8 cellular contexts compared by ENCODE assay signal in genomic region chr18:48662021-48662661, GRCh38.
DNase-seq lines count a peak whose midpoint lies in the region; ATAC-seq and TF ChIP-seq lines count a peak whose summit lies in the region.

No MANE protein-coding gene starts in this region.

- no peaks in the 10 kb centered on the region for H3K27me3 Mint-ChIP-seq in chondrocyte (ENCODE audit: low read depth)
- H3K27me3 Mint-ChIP-seq in naive thymus-derived CD4-positive, alpha-beta T cell: peaks cover 0 to 17% (median 11%) of the 10 kb centered on the region in 5 donors

- CTCF ChIA-PET in naive thymus-derived CD4-positive, alpha-beta T cell (lab: Charles Lee): no interaction called here

- H3K9me3 Mint-ChIP-seq in chondrocyte (ENCODE audit: low read depth): peaks cover 9% of the 10 kb centered on the region
- H3K9me3 Mint-ChIP-seq in naive thymus-derived CD4-positive, alpha-beta T cell: peaks cover 0 to 14% (median 6%) of the 10 kb centered on the region in 11 donors

- POLR2A ChIA-PET in naive thymus-derived CD4-positive, alpha-beta T cell (lab: Charles Lee): no interaction called here

- DNase-seq in CD1c-positive myeloid dendritic cell (ENCODE audit: extremely low spot score): peak; percentile 64
- peak; percentile 60 for DNase-seq in NCI-H2107 (lab: John Stamatoyannopoulos, UW)
- DNase-seq in chondrocyte (ENCODE audit: low spot score): no peak
- DNase-seq in naive thymus-derived CD4-positive, alpha-beta T cell: no peak
- DNase-seq in activated gamma-delta T cell (lab: John Stamatoyannopoulos, UW): no peak
- no peak for DNase-seq in NCI-H146 treated with DMSO at 0.1 percent for 48 hours (lab: John Stamatoyannopoulos, UW; ENCODE audit: unreplicated experiment)
- DNase-seq in NCI-H1417 (lab: John Stamatoyannopoulos, UW): no peak

- intact Hi-C loops in naive thymus-derived CD4-positive, alpha-beta T cell (cut with micrococcal nuclease): no loop called here

- peak overlapping the region; percentile 87 for H3K27ac Mint-ChIP-seq in chondrocyte (ENCODE audit: unreplicated experiment)
- no peak overlapping the region for H3K27ac Mint-ChIP-seq in naive thymus-derived CD4-positive, alpha-beta T cell

- H3K4me3 ChIP-seq in naive thymus-derived CD4-positive, alpha-beta T cell (ENCODE audit: low read length): no peak overlapping the region

- H3K9me3 ChIP-seq in naive thymus-derived CD4-positive, alpha-beta T cell (ENCODE audit: control insufficient read depth in 2 of 3, low read length in 3 of 3): no peaks in the 10 kb centered on the region

- H3K36me3 ChIP-seq in naive thymus-derived CD4-positive, alpha-beta T cell (ENCODE audit: control insufficient read depth in 2 of 3, insufficient read depth in 3 of 3, low read length in 3 of 3): no peaks in the 10 kb centered on the region

- no peak overlapping the region for H3K27ac ChIP-seq in naive thymus-derived CD4-positive, alpha-beta T cell (ENCODE audit: low read depth, low read length)

- peak; percentile 59 for ATAC-seq in naive thymus-derived CD4-positive, alpha-beta T cell
- ATAC-seq in HG03139 (IDR thresholded peaks at IDR 0.05; ENCODE audit: unreplicated experiment): no peak

- H3K4me1 ChIP-seq in naive thymus-derived CD4-positive, alpha-beta T cell (ENCODE audit: control insufficient read depth in 2 of 2, insufficient read depth in 2 of 2, low read length in 2 of 2): no peaks in the 10 kb centered on the region

- H3K4me1 Mint-ChIP-seq in chondrocyte (ENCODE audit: low read depth): peaks cover 32% of the 10 kb centered on the region
- peaks cover 0 to 7% (median 0%) of the 10 kb centered on the region in 7 donors for H3K4me1 Mint-ChIP-seq in naive thymus-derived CD4-positive, alpha-beta T cell

- TF ChIP-seq CTCF in chondrocyte (IDR thresholded peaks at IDR 0.05): peak; percentile 31

- H3K36me3 Mint-ChIP-seq in chondrocyte (ENCODE audit: low read depth): peaks cover 17% of the 10 kb centered on the region
- peaks cover 0 to 9% (median 0%) of the 10 kb centered on the region in 5 donors for H3K36me3 Mint-ChIP-seq in naive thymus-derived CD4-positive, alpha-beta T cell

- H3K4me3 Mint-ChIP-seq in chondrocyte (ENCODE audit: unreplicated experiment): peak overlapping the region; percentile 14
- no peak overlapping the region for H3K4me3 Mint-ChIP-seq in naive thymus-derived CD4-positive, alpha-beta T cell

- no peaks in the 10 kb centered on the region for H3K27me3 ChIP-seq in naive thymus-derived CD4-positive, alpha-beta T cell (ENCODE audit: control insufficient read depth in 2 of 2, insufficient read depth in 2 of 2, low read length in 2 of 2)

Comparison
In these comparisons a context has a peak if more than half of its experiments do, and no peak if none do; other contexts are left out.
1. DNase-seq: peak in CD1c-positive myeloid dendritic cell (single experiment) and NCI-H2107 (single experiment); none in chondrocyte (single experiment), naive thymus-derived CD4-positive, alpha-beta T cell (0 of 9), activated gamma-delta T cell (single experiment), NCI-H146 treated with DMSO at 0.1 percent for 48 hours (single experiment) and NCI-H1417 (0 of 3).